ENCODE assay signal across 8 cellular contexts in genomic region chr7:140003913-140004382, GRCh38. TPM values are rescaled to one million over a fixed set of nuclear protein-coding genes. Genes with fewer than 3 reads are reported as not detected.
DNase-seq lines count a peak whose midpoint lies in the region; TF ChIP-seq lines count a peak whose summit lies in the region.

No MANE protein-coding gene starts in this region.

- H3K9ac ChIP-seq in mammary epithelial cell (ENCODE audit: insufficient read depth, low read length), result no peak overlapping the region

- H3K9me3 ChIP-seq in mammary epithelial cell (replicated peaks; ENCODE audit: insufficient read depth, low read length), result no peaks in the 10 kb centered on the region
- no peaks in the 10 kb centered on the region for H3K9me3 ChIP-seq in uterus

- TF ChIP-seq POLR2A in uterus (IDR thresholded peaks at IDR 0.05), result no peak

- CTCF ChIA-PET in mammary epithelial cell (lab: Charles Lee; ENCODE audit: low non-redundant PET), result interaction anchor here (0.6 kb wide), 1 partner anchor 358 kb away, joined by 3 read pairs; no protein-coding TSS in a partner anchor

- in situ Hi-C loops in mammary epithelial cell (cut with MboI; ENCODE audit: low sequenced_read_pairs in 2 of 2), result loop anchor here (5.0 to 10.0 kb wide), 3 partner anchors 359 to 509 kb away; no protein-coding TSS in a partner anchor

- intact Hi-C loops in mammary epithelial cell (cut with micrococcal nuclease) (loop anchor here (1.0 to 5.0 kb wide), 4 partner anchors 177 to 987 kb away; no protein-coding TSS in a partner anchor), uterus (cut with DNase I; ENCODE audit: low total_unique reads) (loop anchor here (10.0 kb wide), 1 partner anchor 359 kb away; no protein-coding TSS in a partner anchor)

- H3K4me1 ChIP-seq in mammary epithelial cell (ENCODE audit: insufficient read depth, low read length) (peaks cover 5% of the 10 kb centered on the region), uterus (no peaks in the 10 kb centered on the region)

- H3K4me3 ChIP-seq in mammary epithelial cell (replicated peaks in 1 of 3; ENCODE audit: insufficient read depth in 1 of 3, low read depth in 2 of 3, low read length in 3 of 3) (no peak overlapping the region), uterus (no peak overlapping the region)

- H3K27ac ChIP-seq in mammary epithelial cell (ENCODE audit: insufficient read depth, low read depth, low read length) (no peak overlapping the region), uterus (no peak overlapping the region)

- no TSS peak for BruUV-seq in mammary epithelial cell (replicated peaks; lab: Mats Ljungman, UMichigan)

- no peaks in the 10 kb centered on the region for H3K79me2 ChIP-seq in mammary epithelial cell (ENCODE audit: insufficient read depth, low read length)

- TF ChIP-seq CTCF in mammary epithelial cell (conservative IDR thresholded peaks at IDR 0.05 in 1 of 2, IDR thresholded peaks at IDR 0.05 in 1 of 2; ENCODE audit: extremely low read depth in 1 of 2, insufficient read depth in 1 of 2, low read depth in 1 of 2, low read length in 2 of 2) (peak; percentile 50 to 65), uterus (IDR thresholded peaks at IDR 0.05) (peak; percentile 20 to 34 (median 25))

- no peaks in the 10 kb centered on the region for H3K36me3 ChIP-seq in mammary epithelial cell (ENCODE audit: insufficient read depth, low read length)
- H3K36me3 ChIP-seq in uterus, result no peaks in the 10 kb centered on the region

- dilution Hi-C loops in mammary epithelial cell (cut with HindIII; ENCODE audit: low sequenced_read_pairs), result loop anchor here (10.0 kb wide), 1 partner anchor 379 kb away; no protein-coding TSS in a partner anchor

- H3K4me2 ChIP-seq in mammary epithelial cell (ENCODE audit: insufficient read depth, low read depth, low read length), result peak overlapping the region; percentile 16

- DNase-seq in COR-L47 (lab: John Stamatoyannopoulos, UW) (peak; percentile 35), GM19240 (ENCODE audit: insufficient read length, low spot score) (peak; percentile 70), OCI-M2 (lab: John Stamatoyannopoulos, UW; ENCODE audit: unreplicated experiment) (peak; percentile 64), mammary epithelial cell (peak; percentile 49), lung microvascular endothelial cell (ENCODE audit: low read depth in 2 of 2) (peak; percentile 70 to 76), uterus (no peak), GF-D8 (lab: John Stamatoyannopoulos, UW) (no peak)
- DNase-seq in effector CD8-positive, alpha-beta T cell (lab: John Stamatoyannopoulos, UW), result no peak

- peak overlapping the region; percentile 57 for H2AFZ ChIP-seq in mammary epithelial cell (ENCODE audit: low read depth, low read length)

- H3K27me3 ChIP-seq in mammary epithelial cell (ENCODE audit: insufficient read depth, low read length) (no peaks in the 10 kb centered on the region), uterus (no peaks in the 10 kb centered on the region)

- H4K20me1 ChIP-seq in mammary epithelial cell (ENCODE audit: insufficient read depth, low read length), result no peaks in the 10 kb centered on the region

- 41% methylated on average over 9 of the region's 9 CpGs for WGBS in mammary epithelial cell (ENCODE audit: low coverage, missing lambda C conversion rate)

RNA-seq across cellular contexts. Expression of gene PARP12, which starts 58.8 kb away (rescaled TPM):
- total RNA-seq in mammary epithelial cell (10 to 100 TPM; 16.0 to 19.3 TPM), lung microvascular endothelial cell (55.4 and 63.3 TPM in 2 replicates), uterus (10 to 100 TPM; 22.5 to 89.5 (median 50.7) TPM)
- 13.7 TPM for polyA plus RNA-seq in mammary epithelial cell
- 21.9 TPM for polyA minus RNA-seq in mammary epithelial cell

Comparison
In these comparisons a context has a peak if more than half of its experiments do, and no peak if none do; other contexts are left out.
1. DNase-seq: peak in COR-L47 (single experiment), GM19240 (single experiment), OCI-M2 (single experiment), mammary epithelial cell (single experiment) and lung microvascular endothelial cell (2 of 2); none in uterus (0 of 2), effector CD8-positive, alpha-beta T cell (single experiment) and GF-D8 (single experiment).